1 cellular context compared by ENCODE assay signal in the genomic region with DNA sequence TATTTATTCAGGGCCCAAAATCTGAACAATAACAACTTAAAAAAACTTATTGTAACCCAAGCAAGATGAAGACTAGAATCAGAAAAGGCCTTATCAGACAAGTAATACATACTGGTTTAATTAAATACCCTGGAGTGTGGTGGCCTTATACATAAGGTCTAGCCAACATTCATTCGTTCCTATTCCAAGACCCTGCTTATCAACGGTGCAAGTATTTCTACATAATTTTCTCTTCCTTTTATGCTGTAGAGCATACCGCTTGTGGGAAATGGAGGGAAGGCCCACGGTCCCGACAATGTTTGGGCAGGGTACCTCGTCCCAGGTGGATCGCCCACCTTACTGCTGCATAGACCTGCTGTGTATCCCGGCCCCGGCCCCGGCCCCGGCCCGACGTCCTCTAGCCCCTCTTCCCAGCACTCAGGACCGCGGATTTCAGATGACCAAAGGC.
A peak's percentile ranks its signal among the peaks of the same experiment; 100 is the strongest.
TF ChIP-seq lines count a peak whose summit lies in the region.

No MANE protein-coding gene starts in this region.

TF ChIP-seq in HepG2, 621 proteins besides CTCF, POLR2A, EP300 and RAD21 (continued from another document and continues in another):
- TF ChIP-seq, protein P1, sequence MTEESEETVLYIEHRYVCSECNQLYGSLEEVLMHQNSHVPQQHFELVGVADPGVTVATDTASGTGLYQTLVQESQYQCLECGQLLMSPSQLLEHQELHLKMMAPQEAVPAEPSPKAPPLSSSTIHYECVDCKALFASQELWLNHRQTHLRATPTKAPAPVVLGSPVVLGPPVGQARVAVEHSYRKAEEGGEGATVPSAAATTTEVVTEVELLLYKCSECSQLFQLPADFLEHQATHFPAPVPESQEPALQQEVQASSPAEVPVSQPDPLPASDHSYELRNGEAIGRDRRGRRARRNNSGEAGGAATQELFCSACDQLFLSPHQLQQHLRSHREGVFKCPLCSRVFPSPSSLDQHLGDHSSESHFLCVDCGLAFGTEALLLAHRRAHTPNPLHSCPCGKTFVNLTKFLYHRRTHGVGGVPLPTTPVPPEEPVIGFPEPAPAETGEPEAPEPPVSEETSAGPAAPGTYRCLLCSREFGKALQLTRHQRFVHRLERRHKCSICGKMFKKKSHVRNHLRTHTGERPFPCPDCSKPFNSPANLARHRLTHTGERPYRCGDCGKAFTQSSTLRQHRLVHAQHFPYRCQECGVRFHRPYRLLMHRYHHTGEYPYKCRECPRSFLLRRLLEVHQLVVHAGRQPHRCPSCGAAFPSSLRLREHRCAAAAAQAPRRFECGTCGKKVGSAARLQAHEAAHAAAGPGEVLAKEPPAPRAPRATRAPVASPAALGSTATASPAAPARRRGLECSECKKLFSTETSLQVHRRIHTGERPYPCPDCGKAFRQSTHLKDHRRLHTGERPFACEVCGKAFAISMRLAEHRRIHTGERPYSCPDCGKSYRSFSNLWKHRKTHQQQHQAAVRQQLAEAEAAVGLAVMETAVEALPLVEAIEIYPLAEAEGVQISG (CRISPR knock-in tag; IDR thresholded peaks at IDR 0.05) = no peak
- no peak for TF ChIP-seq ZNF678 (CRISPR knock-in tag; IDR thresholded peaks at IDR 0.05)
- TF ChIP-seq, protein P2, sequence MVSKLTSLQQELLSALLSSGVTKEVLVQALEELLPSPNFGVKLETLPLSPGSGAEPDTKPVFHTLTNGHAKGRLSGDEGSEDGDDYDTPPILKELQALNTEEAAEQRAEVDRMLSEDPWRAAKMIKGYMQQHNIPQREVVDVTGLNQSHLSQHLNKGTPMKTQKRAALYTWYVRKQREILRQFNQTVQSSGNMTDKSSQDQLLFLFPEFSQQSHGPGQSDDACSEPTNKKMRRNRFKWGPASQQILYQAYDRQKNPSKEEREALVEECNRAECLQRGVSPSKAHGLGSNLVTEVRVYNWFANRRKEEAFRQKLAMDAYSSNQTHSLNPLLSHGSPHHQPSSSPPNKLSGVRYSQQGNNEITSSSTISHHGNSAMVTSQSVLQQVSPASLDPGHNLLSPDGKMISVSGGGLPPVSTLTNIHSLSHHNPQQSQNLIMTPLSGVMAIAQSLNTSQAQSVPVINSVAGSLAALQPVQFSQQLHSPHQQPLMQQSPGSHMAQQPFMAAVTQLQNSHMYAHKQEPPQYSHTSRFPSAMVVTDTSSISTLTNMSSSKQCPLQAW (CRISPR knock-in tag; IDR thresholded peaks at IDR 0.05) = no peak
- TF ChIP-seq RBM39 (IDR thresholded peaks at IDR 0.05; ENCODE audit: low read depth, low read length, poor library complexity, severe bottlenecking) = no peak
- TF ChIP-seq ZNF207 (IDR thresholded peaks at IDR 0.05; ENCODE audit: borderline replicate concordance) = no peak
- 0 out of 2 replicates have a peak, but pooled peaks have one; percentile 29 for TF ChIP-seq TARDBP (CRISPR knock-in tag; IDR thresholded peaks at IDR 0.05)
- TF ChIP-seq, protein P3, sequence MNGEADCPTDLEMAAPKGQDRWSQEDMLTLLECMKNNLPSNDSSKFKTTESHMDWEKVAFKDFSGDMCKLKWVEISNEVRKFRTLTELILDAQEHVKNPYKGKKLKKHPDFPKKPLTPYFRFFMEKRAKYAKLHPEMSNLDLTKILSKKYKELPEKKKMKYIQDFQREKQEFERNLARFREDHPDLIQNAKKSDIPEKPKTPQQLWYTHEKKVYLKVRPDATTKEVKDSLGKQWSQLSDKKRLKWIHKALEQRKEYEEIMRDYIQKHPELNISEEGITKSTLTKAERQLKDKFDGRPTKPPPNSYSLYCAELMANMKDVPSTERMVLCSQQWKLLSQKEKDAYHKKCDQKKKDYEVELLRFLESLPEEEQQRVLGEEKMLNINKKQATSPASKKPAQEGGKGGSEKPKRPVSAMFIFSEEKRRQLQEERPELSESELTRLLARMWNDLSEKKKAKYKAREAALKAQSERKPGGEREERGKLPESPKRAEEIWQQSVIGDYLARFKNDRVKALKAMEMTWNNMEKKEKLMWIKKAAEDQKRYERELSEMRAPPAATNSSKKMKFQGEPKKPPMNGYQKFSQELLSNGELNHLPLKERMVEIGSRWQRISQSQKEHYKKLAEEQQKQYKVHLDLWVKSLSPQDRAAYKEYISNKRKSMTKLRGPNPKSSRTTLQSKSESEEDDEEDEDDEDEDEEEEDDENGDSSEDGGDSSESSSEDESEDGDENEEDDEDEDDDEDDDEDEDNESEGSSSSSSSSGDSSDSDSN (CRISPR knock-in tag; IDR thresholded peaks at IDR 0.05) = peak; percentile 52; the same call in 1 of the 2 replicates
- no peak for TF ChIP-seq ZNF260 (CRISPR knock-in tag; IDR thresholded peaks at IDR 0.05; ENCODE audit: borderline replicate concordance, low read depth)
- no peak for TF ChIP-seq PRMT3 (CRISPR knock-in tag; IDR thresholded peaks at IDR 0.05; ENCODE audit: borderline replicate concordance, low read depth)
- no peak for TF ChIP-seq ZNF143 (CRISPR knock-in tag; IDR thresholded peaks at IDR 0.05)
- no peak for TF ChIP-seq HNRNPH1 (optimal IDR thresholded peaks at IDR 0.05; ENCODE audit: low read depth, low read length)
- no peak for TF ChIP-seq KDM3A (CRISPR knock-in tag; IDR thresholded peaks at IDR 0.05; ENCODE audit: low read depth)
- TF ChIP-seq, protein P4, sequence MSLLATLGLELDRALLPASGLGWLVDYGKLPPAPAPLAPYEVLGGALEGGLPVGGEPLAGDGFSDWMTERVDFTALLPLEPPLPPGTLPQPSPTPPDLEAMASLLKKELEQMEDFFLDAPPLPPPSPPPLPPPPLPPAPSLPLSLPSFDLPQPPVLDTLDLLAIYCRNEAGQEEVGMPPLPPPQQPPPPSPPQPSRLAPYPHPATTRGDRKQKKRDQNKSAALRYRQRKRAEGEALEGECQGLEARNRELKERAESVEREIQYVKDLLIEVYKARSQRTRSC (CRISPR knock-in tag; IDR thresholded peaks at IDR 0.05; ENCODE audit: low read depth) = 0 out of 2 replicates have a peak, but pooled peaks have one; percentile 21
- no peak for TF ChIP-seq REXO4 (CRISPR knock-in tag; IDR thresholded peaks at IDR 0.05; ENCODE audit: borderline replicate concordance)
- 0 out of 2 replicates have a peak, but pooled peaks have one; percentile 31 for TF ChIP-seq BRCA1 (CRISPR knock-in tag; IDR thresholded peaks at IDR 0.05)
- TF ChIP-seq, protein P5, sequence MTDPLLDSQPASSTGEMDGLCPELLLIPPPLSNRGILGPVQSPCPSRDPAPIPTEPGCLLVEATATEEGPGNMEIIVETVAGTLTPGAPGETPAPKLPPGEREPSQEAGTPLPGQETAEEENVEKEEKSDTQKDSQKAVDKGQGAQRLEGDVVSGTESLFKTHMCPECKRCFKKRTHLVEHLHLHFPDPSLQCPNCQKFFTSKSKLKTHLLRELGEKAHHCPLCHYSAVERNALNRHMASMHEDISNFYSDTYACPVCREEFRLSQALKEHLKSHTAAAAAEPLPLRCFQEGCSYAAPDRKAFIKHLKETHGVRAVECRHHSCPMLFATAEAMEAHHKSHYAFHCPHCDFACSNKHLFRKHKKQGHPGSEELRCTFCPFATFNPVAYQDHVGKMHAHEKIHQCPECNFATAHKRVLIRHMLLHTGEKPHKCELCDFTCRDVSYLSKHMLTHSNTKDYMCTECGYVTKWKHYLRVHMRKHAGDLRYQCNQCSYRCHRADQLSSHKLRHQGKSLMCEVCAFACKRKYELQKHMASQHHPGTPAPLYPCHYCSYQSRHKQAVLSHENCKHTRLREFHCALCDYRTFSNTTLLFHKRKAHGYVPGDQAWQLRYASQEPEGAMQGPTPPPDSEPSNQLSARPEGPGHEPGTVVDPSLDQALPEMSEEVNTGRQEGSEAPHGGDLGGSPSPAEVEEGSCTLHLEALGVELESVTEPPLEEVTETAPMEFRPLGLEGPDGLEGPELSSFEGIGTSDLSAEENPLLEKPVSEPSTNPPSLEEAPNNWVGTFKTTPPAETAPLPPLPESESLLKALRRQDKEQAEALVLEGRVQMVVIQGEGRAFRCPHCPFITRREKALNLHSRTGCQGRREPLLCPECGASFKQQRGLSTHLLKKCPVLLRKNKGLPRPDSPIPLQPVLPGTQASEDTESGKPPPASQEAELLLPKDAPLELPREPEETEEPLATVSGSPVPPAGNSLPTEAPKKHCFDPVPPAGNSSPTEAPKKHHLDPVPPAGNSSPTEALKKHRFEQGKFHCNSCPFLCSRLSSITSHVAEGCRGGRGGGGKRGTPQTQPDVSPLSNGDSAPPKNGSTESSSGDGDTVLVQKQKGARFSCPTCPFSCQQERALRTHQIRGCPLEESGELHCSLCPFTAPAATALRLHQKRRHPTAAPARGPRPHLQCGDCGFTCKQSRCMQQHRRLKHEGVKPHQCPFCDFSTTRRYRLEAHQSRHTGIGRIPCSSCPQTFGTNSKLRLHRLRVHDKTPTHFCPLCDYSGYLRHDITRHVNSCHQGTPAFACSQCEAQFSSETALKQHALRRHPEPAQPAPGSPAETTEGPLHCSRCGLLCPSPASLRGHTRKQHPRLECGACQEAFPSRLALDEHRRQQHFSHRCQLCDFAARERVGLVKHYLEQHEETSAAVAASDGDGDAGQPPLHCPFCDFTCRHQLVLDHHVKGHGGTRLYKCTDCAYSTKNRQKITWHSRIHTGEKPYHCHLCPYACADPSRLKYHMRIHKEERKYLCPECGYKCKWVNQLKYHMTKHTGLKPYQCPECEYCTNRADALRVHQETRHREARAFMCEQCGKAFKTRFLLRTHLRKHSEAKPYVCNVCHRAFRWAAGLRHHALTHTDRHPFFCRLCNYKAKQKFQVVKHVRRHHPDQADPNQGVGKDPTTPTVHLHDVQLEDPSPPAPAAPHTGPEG (CRISPR knock-in tag; IDR thresholded peaks at IDR 0.05) = 0 out of 2 replicates have a peak, but pooled peaks have one; percentile 6
- no peak for TF ChIP-seq CHCHD3 (CRISPR knock-in tag; IDR thresholded peaks at IDR 0.05)
- TF ChIP-seq KDM6A (CRISPR knock-in tag; IDR thresholded peaks at IDR 0.05; ENCODE audit: low read depth) = no peak
- peak; percentile 51; the same call in 1 of the 2 replicates for TF ChIP-seq ZSCAN21 (CRISPR knock-in tag; IDR thresholded peaks at IDR 0.05; ENCODE audit: borderline replicate concordance)
- TF ChIP-seq ATF7-NPFF (CRISPR knock-in tag; IDR thresholded peaks at IDR 0.05; ENCODE audit: low read depth) = no peak
- TF ChIP-seq ZEB1 (IDR thresholded peaks at IDR 0.05; ENCODE audit: insufficient replicate concordance, low read depth) = no peak
- TF ChIP-seq NCOA1 (CRISPR knock-in tag; IDR thresholded peaks at IDR 0.05) = 0 out of 2 replicates have a peak, but pooled peaks have one; percentile 45
- TF ChIP-seq, protein P6, sequence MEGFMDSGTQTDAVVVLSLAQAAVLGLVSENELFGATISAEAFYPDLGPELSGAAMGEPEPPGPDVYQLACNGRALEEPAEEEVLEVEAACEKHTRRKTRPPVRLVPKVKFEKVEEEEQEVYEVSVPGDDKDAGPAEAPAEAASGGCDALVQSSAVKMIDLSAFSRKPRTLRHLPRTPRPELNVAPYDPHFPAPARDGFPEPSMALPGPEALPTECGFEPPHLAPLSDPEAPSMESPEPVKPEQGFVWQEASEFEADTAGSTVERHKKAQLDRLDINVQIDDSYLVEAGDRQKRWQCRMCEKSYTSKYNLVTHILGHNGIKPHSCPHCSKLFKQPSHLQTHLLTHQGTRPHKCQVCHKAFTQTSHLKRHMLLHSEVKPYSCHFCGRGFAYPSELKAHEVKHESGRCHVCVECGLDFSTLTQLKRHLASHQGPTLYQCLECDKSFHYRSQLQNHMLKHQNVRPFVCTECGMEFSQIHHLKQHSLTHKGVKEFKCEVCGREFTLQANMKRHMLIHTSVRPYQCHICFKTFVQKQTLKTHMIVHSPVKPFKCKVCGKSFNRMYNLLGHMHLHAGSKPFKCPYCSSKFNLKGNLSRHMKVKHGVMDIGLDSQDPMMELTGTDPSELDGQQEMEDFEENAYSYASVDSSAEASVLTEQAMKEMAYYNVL (CRISPR knock-in tag; IDR thresholded peaks at IDR 0.05; ENCODE audit: borderline replicate concordance) = no peak
- no peak for TF ChIP-seq NCOR1 (IDR thresholded peaks at IDR 0.05; ENCODE audit: borderline replicate concordance, low read length)
- TF ChIP-seq, protein P7, sequence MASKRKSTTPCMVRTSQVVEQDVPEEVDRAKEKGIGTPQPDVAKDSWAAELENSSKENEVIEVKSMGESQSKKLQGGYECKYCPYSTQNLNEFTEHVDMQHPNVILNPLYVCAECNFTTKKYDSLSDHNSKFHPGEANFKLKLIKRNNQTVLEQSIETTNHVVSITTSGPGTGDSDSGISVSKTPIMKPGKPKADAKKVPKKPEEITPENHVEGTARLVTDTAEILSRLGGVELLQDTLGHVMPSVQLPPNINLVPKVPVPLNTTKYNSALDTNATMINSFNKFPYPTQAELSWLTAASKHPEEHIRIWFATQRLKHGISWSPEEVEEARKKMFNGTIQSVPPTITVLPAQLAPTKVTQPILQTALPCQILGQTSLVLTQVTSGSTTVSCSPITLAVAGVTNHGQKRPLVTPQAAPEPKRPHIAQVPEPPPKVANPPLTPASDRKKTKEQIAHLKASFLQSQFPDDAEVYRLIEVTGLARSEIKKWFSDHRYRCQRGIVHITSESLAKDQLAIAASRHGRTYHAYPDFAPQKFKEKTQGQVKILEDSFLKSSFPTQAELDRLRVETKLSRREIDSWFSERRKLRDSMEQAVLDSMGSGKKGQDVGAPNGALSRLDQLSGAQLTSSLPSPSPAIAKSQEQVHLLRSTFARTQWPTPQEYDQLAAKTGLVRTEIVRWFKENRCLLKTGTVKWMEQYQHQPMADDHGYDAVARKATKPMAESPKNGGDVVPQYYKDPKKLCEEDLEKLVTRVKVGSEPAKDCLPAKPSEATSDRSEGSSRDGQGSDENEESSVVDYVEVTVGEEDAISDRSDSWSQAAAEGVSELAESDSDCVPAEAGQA (IDR thresholded peaks at IDR 0.05; ENCODE audit: low read depth) = no peak
- TF ChIP-seq, protein P7 (CRISPR knock-in tag; IDR thresholded peaks at IDR 0.05; ENCODE audit: borderline replicate concordance) = no peak
- no peak for TF ChIP-seq ZNF564 (CRISPR knock-in tag; IDR thresholded peaks at IDR 0.05)
- TF ChIP-seq, protein P8, sequence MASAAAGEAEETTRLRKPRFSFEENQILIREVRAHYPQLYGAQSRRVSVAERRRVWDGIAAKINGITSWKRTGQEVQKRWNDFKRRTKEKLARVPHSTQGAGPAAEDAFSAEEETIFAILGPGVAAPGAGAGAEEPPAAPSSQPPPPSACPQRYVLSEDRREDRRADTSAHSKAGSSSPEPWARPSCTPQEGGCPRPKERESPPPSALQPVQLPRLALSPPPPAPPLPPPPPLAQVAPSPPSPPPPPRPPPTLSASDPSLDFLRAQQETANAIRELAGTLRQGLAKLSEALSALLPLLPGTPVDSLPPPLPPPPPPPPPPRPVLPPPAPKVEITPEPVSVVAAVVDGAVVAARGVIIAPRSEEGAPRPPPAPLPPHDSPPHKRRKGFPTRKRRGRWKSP (CRISPR knock-in tag; IDR thresholded peaks at IDR 0.05) = no peak
